In genomic region chr9:101977614-101978210, GRCh38 we compare ENCODE assay signal across 8 cellular contexts.
DNase-seq lines count a peak whose midpoint lies in the region; ATAC-seq and TF ChIP-seq lines count a peak whose summit lies in the region.

No MANE protein-coding gene starts in this region.

- peak; percentile 11 for DNase-seq in COR-L47 (lab: John Stamatoyannopoulos, UW)
- peak; percentile 42 for DNase-seq in SK-MEL-5 (ENCODE audit: low read depth, low spot score)
- DNase-seq in globus pallidus (ENCODE audit: low spot score): peak; percentile 5
- no peak for DNase-seq in lower leg skin (ENCODE audit: low spot score in 2 of 2)
- DNase-seq in T-helper 2 cell treated with Interferon-gamma antibody and Interleukin-4, amounts not matched to agents 5 μg/mL and 100 μg/mL, for 36 hours (ENCODE audit: low spot score): no peak

- no peaks in the 10 kb centered on the region for H3K9me3 Mint-ChIP-seq in T-helper 2 cell treated with Interferon-gamma antibody and Interleukin-4, amounts not matched to agents 5 μg/mL and 100 μg/mL, for 36 hours

- intact Hi-C loops in lower leg skin (cut with DNase I; ENCODE audit: low total_unique reads): no loop called here

- WGBS in lower leg skin, 2 donors: 2 to 5% methylated on average over 2 of the region's 2 CpGs

- no peaks in the 10 kb centered on the region for H3K4me1 Mint-ChIP-seq in T-helper 2 cell treated with Interferon-gamma antibody and Interleukin-4, amounts not matched to agents 5 μg/mL and 100 μg/mL, for 36 hours (ENCODE audit: low read depth)

- no peak overlapping the region for H3K27ac Mint-ChIP-seq in T-helper 2 cell treated with Interferon-gamma antibody and Interleukin-4, amounts not matched to agents 5 μg/mL and 100 μg/mL, for 36 hours

- in situ Hi-C loops in SK-MEL-5 (cut with HindIII; ENCODE audit: low pct_unique_long_range_greater_than_20kb, low sequenced_read_pairs): no loop called here

- no peak for TF ChIP-seq CTCF in lower leg skin (IDR thresholded peaks at IDR 0.05)

- TF ChIP-seq POLR2A in lower leg skin (IDR thresholded peaks at IDR 0.05): no peak

- no peak overlapping the region for H3K4me3 ChIP-seq in lower leg skin (ENCODE audit: low read depth, poor library complexity, severe bottlenecking)

- H3K27me3 Mint-ChIP-seq in T-helper 2 cell treated with Interferon-gamma antibody and Interleukin-4, amounts not matched to agents 5 μg/mL and 100 μg/mL, for 36 hours (ENCODE audit: low read depth): no peaks in the 10 kb centered on the region

- ATAC-seq in GM19455 (IDR thresholded peaks at IDR 0.05; ENCODE audit: unreplicated experiment) (peak; percentile 92), HG03521 (IDR thresholded peaks at IDR 0.05; ENCODE audit: unreplicated experiment) (peak; percentile 58), HG03025 (IDR thresholded peaks at IDR 0.05; ENCODE audit: low FRiP score, unreplicated experiment) (no peak)

- no peaks in the 10 kb centered on the region for H3K36me3 Mint-ChIP-seq in T-helper 2 cell treated with Interferon-gamma antibody and Interleukin-4, amounts not matched to agents 5 μg/mL and 100 μg/mL, for 36 hours (ENCODE audit: low read depth)

- no peak overlapping the region for H3K4me3 Mint-ChIP-seq in T-helper 2 cell treated with Interferon-gamma antibody and Interleukin-4, amounts not matched to agents 5 μg/mL and 100 μg/mL, for 36 hours

Comparison
In these comparisons a context has a peak if more than half of its experiments do, and no peak if none do; other contexts are left out.
1. DNase-seq: peak in COR-L47 (single experiment), SK-MEL-5 (single experiment) and globus pallidus (single experiment); none in lower leg skin (0 of 2) and T-helper 2 cell treated with Interferon-gamma antibody and Interleukin-4, amounts not matched to agents 5 μg/mL and 100 μg/mL, for 36 hours (single experiment).